10 cellular contexts compared by ENCODE assay signal in the genomic region with DNA sequence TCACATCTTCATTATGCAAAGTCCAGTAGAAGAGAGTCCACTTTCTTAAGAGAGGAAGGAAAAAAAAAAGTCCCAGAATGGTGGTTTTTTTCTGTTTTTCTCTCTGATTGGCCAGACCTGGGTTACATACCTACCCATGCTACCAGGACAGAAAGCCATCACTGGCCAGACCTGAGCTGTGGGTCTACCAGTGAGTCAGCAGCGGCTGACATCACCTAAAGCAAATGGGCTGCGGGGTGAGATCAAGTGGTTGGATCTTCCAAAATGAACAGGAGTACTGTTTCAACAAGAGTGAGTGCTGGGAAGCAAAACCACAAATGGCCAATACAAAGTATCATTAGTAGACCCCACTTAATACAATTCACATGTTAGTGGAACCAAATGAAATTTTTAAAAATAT. TPM values are rescaled to one million over a fixed set of nuclear protein-coding genes. Genes with fewer than 3 reads are reported as not detected.
A peak's percentile ranks its signal among the peaks of the same experiment; 100 is the strongest.
DNase-seq lines count a peak whose midpoint lies in the region; ATAC-seq and TF ChIP-seq lines count a peak whose summit lies in the region.
"Had no signal": no experiment of that assay in that cellular context is flagged by ENCODE, and none has a peak within 500 bp of the region (broad histone marks: within the 10 kb centered on the region; RNA-seq: fewer than 3 reads in every experiment).

No MANE protein-coding gene starts in this region.

- peak overlapping the region; percentile 15 to 44 for H3K4me3 Mint-ChIP-seq in stimulated activated naive CD8-positive, alpha-beta T cell treated with anti-CD3 and anti-CD28 coated beads, Interleukin-15, amount 100 ng/mL, for 72 hours
- H3K4me3 Mint-ChIP-seq: effector memory CD8-positive, alpha-beta T cell had no signal

- peaks cover 34% of the 10 kb centered on the region for H3K27me3 Mint-ChIP-seq in stimulated activated naive CD8-positive, alpha-beta T cell treated with anti-CD3 and anti-CD28 coated beads, Interleukin-15, amount 100 ng/mL, for 72 hours

- CTCF ChIA-PET in SK-N-SH (lab: Yijun Ruan, JAX) = interaction anchor here (0.8 to 5.2 kb wide), 12 partner anchors 8 to 1968 kb away, joined by 3 to 66 read pairs (median 7); no protein-coding TSS in a partner anchor

- H2AFZ ChIP-seq in SK-N-SH (ENCODE audit: low read depth) = 0 out of 2 replicates have a peak overlapping the region, but pooled peaks have one; percentile 81

- POLR2A ChIA-PET in SK-N-SH (lab: Yijun Ruan, JAX) = no interaction called here

- no peaks in the 10 kb centered on the region for H3K9me3 Mint-ChIP-seq in stimulated activated naive CD8-positive, alpha-beta T cell treated with anti-CD3 and anti-CD28 coated beads, Interleukin-15, amount 100 ng/mL, for 72 hours
- H3K9me3 Mint-ChIP-seq: effector memory CD8-positive, alpha-beta T cell had no signal

- TF ChIP-seq EP300 in SK-N-SH (IDR thresholded peaks at IDR 0.05; ENCODE audit: borderline replicate concordance in 1 of 2, low read depth in 1 of 2, low read length in 1 of 2) = no peak

- 76% methylated on average over 2 of the region's 2 CpGs for WGBS in SK-N-SH (ENCODE audit: low lambda C conversion rate)

- H3K27ac ChIP-seq in SK-N-SH (ENCODE audit: low read depth in 2 of 2, low read length in 1 of 2) (no peak overlapping the region), ascending aorta (no peak overlapping the region)
- H3K27ac ChIP-seq: WERI-Rb-1 had no signal

- peak overlapping the region; percentile 92 for H3K4me2 ChIP-seq in SK-N-SH

- H4K20me1 ChIP-seq in SK-N-SH (ENCODE audit: insufficient read depth) = no peaks in the 10 kb centered on the region

- H3K4me1 ChIP-seq in SK-N-SH (ENCODE audit: control insufficient read depth in 1 of 2, insufficient read depth in 2 of 2, low read depth in 1 of 2, low read length in 1 of 2) = peaks cover 0 to 2% of the 10 kb centered on the region in 2 experiments; a peak in 2 of 4 replicates
- H3K4me1 ChIP-seq in ascending aorta = peaks cover 0 to 4% of the 10 kb centered on the region in 2 donors

- H3K36me3 ChIP-seq in SK-N-SH (replicated peaks in 1 of 2; ENCODE audit: control insufficient read depth in 1 of 2, insufficient read depth in 2 of 2, low read length in 1 of 2) (no peaks in the 10 kb centered on the region), ascending aorta (no peaks in the 10 kb centered on the region)
- H3K36me3 ChIP-seq: WERI-Rb-1 had no signal

- peaks cover 8% of the 10 kb centered on the region for H3F3A ChIP-seq in SK-N-SH (replicated peaks; ENCODE audit: insufficient read depth)

- H3K9me3 ChIP-seq in SK-N-SH (no peaks in the 10 kb centered on the region), iPS-18c (ENCODE audit: control insufficient read depth, insufficient read depth, low read length) (no peaks in the 10 kb centered on the region), ascending aorta (no peaks in the 10 kb centered on the region)

- no peak for ATAC-seq in stimulated activated naive CD8-positive, alpha-beta T cell treated with anti-CD3 and anti-CD28 coated beads, Interleukin-15, amount 100 ng/mL, for 72 hours
- ATAC-seq in stimulated activated naive CD8-positive, alpha-beta T cell treated with anti-CD3 and anti-CD28 coated beads, Interleukin-15, Interleukin-2, amounts not matched to agents 100 U/mL and 50 U/mL, for 24 hours = no peak
- ATAC-seq in GM18502 (IDR thresholded peaks at IDR 0.05; ENCODE audit: poor library complexity, unreplicated experiment) = no peak
- ATAC-seq: effector memory CD8-positive, alpha-beta T cell had no signal

- H3K79me2 ChIP-seq in SK-N-SH (ENCODE audit: insufficient read depth) = no peaks in the 10 kb centered on the region

- no peak for TF ChIP-seq RAD21 in SK-N-SH (IDR thresholded peaks at IDR 0.05; ENCODE audit: low read length)

- H3K4me1 Mint-ChIP-seq in stimulated activated naive CD8-positive, alpha-beta T cell treated with anti-CD3 and anti-CD28 coated beads, Interleukin-15, amount 100 ng/mL, for 72 hours = peaks cover 5% of the 10 kb centered on the region

- DNase-seq in stimulated activated naive CD8-positive, alpha-beta T cell treated with anti-CD3 and anti-CD28 coated beads, Interleukin-15, amount 100 ng/mL, for 72 hours = no peak
- no peak for DNase-seq in stimulated activated naive CD8-positive, alpha-beta T cell treated with anti-CD3 and anti-CD28 coated beads, Interleukin-15, Interleukin-2, amounts not matched to agents 100 U/mL and 50 U/mL, for 24 hours
- DNase-seq in SK-N-SH (peak; percentile 11), AG20443 (ENCODE audit: low spot score) (no peak), ascending aorta (ENCODE audit: low spot score in 2 of 2) (no peak), GF-D8 (lab: John Stamatoyannopoulos, UW) (no peak)
- DNase-seq: effector memory CD8-positive, alpha-beta T cell had no signal

- no peaks in the 10 kb centered on the region for H3K27me3 ChIP-seq in SK-N-SH (ENCODE audit: insufficient read depth)
- peaks cover 2% of the 10 kb centered on the region for H3K27me3 ChIP-seq in ascending aorta

- no peak for TF ChIP-seq CTCF in SK-N-SH (IDR thresholded peaks at IDR 0.05)
- TF ChIP-seq CTCF in ascending aorta (IDR thresholded peaks at IDR 0.05) = no peak

- H3K27ac Mint-ChIP-seq in stimulated activated naive CD8-positive, alpha-beta T cell treated with anti-CD3 and anti-CD28 coated beads, Interleukin-15, amount 100 ng/mL, for 72 hours = no peak overlapping the region
- H3K27ac Mint-ChIP-seq: effector memory CD8-positive, alpha-beta T cell had no signal

- intact Hi-C loops in ascending aorta (cut with DNase I) = no loop called here

- H3K9me2 ChIP-seq in SK-N-SH = no peaks in the 10 kb centered on the region

- H3K4me3 ChIP-seq in SK-N-SH (ENCODE audit: low read depth in 2 of 2, low read length in 1 of 2) (peak overlapping the region; percentile 74 to 80; a peak in 2 of 4 replicates), iPS-18c (ENCODE audit: insufficient read depth, low read depth, low read length) (peak overlapping the region; percentile 71; the same call in 1 of the 2 replicates), ascending aorta (peak overlapping the region in 1 of 2 donors; percentile 65)

- H3K9ac ChIP-seq in SK-N-SH = no peak overlapping the region

TF ChIP-seq in SK-N-SH, 30 proteins besides CTCF, POLR2A, EP300 and RAD21 (continues in another document):
- TF ChIP-seq RXRA (IDR thresholded peaks at IDR 0.05; ENCODE audit: borderline replicate concordance, low read depth) (no peak), JUND (IDR thresholded peaks at IDR 0.05) (no peak), CHD2 (IDR thresholded peaks at IDR 0.05; ENCODE audit: low read length, partially characterized antibody) (no peak), RCOR1 (IDR thresholded peaks at IDR 0.05; ENCODE audit: low read length) (no peak), GATA2 (CRISPR knock-in tag; IDR thresholded peaks at IDR 0.05) (no peak), RFX5 (IDR thresholded peaks at IDR 0.05; ENCODE audit: low read length) (no peak), SIN3A (IDR thresholded peaks at IDR 0.05; ENCODE audit: borderline replicate concordance, low read depth, low read length) (no peak), REST (IDR thresholded peaks at IDR 0.05; ENCODE audit: low read depth, low read length) (no peak), POLR2AphosphoS5 (IDR thresholded peaks at IDR 0.05; ENCODE audit: low read depth, low read length) (no peak)
- TF ChIP-seq, protein P1, sequence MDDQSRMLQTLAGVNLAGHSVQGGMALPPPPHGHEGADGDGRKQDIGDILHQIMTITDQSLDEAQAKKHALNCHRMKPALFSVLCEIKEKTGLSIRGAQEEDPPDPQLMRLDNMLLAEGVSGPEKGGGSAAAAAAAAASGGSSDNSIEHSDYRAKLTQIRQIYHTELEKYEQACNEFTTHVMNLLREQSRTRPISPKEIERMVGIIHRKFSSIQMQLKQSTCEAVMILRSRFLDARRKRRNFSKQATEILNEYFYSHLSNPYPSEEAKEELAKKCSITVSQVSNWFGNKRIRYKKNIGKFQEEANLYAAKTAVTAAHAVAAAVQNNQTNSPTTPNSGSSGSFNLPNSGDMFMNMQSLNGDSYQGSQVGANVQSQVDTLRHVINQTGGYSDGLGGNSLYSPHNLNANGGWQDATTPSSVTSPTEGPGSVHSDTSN (IDR thresholded peaks at IDR 0.05) = no peak
- TF ChIP-seq, protein P2, sequence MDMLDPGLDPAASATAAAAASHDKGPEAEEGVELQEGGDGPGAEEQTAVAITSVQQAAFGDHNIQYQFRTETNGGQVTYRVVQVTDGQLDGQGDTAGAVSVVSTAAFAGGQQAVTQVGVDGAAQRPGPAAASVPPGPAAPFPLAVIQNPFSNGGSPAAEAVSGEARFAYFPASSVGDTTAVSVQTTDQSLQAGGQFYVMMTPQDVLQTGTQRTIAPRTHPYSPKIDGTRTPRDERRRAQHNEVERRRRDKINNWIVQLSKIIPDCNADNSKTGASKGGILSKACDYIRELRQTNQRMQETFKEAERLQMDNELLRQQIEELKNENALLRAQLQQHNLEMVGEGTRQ (IDR thresholded peaks at IDR 0.05; ENCODE audit: borderline replicate concordance, low read depth, low read length) = no peak

RNA-seq across cellular contexts. Expression of gene NDST3, which starts 1.6 kb away (rescaled TPM):
- polyA plus RNA-seq in SK-N-SH (2012; rRNA removed) = 1.2 and 1.4 TPM in 2 replicates
- polyA plus RNA-seq in SK-N-SH (2012; cell fraction: cytosol; rRNA removed) = 1.3 and 1.7 TPM in 2 replicates
- polyA plus RNA-seq in SK-N-SH (2012; cell fraction: nucleus; rRNA removed) = 0.86 and 1.5 TPM in 2 replicates
- not detected for total RNA-seq in ascending aorta
